In the genomic region with DNA sequence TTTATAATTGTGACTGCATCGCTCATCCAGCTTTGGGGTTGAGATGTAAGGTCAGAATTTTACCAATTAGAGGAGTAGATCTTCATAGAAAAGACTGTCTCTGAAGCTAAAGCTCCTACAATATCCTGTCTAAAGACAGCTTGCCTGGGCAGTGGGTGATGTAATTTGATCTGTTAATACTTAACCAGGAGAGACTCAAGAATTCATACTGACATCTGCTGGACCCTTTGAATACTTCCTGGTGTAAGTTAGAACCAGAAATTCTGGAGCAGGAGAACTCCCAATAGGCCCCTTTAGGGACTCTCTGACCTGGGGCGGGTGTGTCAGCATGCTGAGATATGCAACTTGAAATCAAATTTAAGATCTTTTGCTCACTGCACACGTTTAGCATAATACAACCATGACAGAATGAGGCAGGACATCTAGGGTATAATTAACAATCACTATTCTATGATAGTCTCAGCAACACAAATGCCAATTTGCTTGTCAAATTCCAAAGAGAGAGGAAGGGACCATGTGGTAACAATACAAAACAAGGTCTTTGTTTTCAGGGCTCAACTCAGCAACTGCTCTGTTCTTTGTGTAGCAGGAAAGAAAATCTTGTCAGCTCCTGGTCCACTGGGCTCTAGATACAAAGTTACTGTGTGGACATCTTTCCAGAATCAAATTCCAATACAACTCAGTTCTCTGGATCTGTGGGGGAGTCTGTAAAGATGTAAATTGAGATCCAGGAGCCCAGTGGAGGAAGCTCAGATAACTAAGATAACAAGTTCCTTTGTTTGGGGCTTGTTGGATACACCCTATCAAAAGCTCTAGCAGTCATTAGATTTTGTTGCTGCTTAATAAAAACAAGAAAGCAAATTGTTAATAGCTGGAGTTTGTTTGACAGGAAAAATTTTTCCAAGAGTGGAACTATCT, we compare ENCODE assay signal across 8 cellular contexts.
DNase-seq lines count a peak whose midpoint lies in the region; ATAC-seq and TF ChIP-seq lines count a peak whose summit lies in the region.

No MANE protein-coding gene starts in this region.

- DNase-seq in Daoy (ENCODE audit: low read depth) (peak; percentile 22), NCI-H82 treated with DMSO at 0.1 percent for 48 hours (lab: John Stamatoyannopoulos, UW; ENCODE audit: unreplicated experiment) (peak; percentile 65), glomerular visceral epithelial cell (ENCODE audit: extremely low spot score) (peak; percentile 46), transverse colon (no peak), esophagus muscularis mucosa (ENCODE audit: extremely low spot score) (no peak)
- DNase-seq in activated CD4-positive, alpha-beta T cell treated with anti-CD3 and anti-CD28 coated beads, Interleukin-2, amount 50 U/mL, for 48 hours = no peak

- peak; percentile 59 for ATAC-seq in HG03060 (IDR thresholded peaks at IDR 0.05; ENCODE audit: low read depth, unreplicated experiment)
- ATAC-seq in HG03439 (IDR thresholded peaks at IDR 0.05; ENCODE audit: unreplicated experiment) = no peak

- intact Hi-C loops in transverse colon (cut with DNase I; ENCODE audit: low total_unique reads) = no loop called here
- intact Hi-C loops in esophagus muscularis mucosa (cut with DNase I) = no loop called here

- TF ChIP-seq POLR2A in transverse colon (IDR thresholded peaks at IDR 0.05) = no peak
- no peak for TF ChIP-seq POLR2A in esophagus muscularis mucosa (IDR thresholded peaks at IDR 0.05; ENCODE audit: low read depth)

- no peak overlapping the region for H3K27ac ChIP-seq in transverse colon
- H3K27ac ChIP-seq in esophagus muscularis mucosa (replicated peaks in 1 of 4) = no peak overlapping the region

- TF ChIP-seq EP300 in transverse colon (IDR thresholded peaks at IDR 0.05; ENCODE audit: low read depth) (no peak), esophagus muscularis mucosa (IDR thresholded peaks at IDR 0.05) (no peak)

- WGBS in transverse colon (ENCODE audit: low coverage in 1 of 2), 2 donors = 45% methylated on average over 3 of the region's 3 CpGs; no CpG with 5 or more reads in 1 of the 2 donors
- WGBS in esophagus muscularis mucosa = 58% methylated on average over 3 of the region's 3 CpGs

- no peaks in the 10 kb centered on the region for H3K9me3 ChIP-seq in transverse colon
- no peaks in the 10 kb centered on the region for H3K9me3 ChIP-seq in esophagus muscularis mucosa

- no peaks in the 10 kb centered on the region for H3K36me3 ChIP-seq in transverse colon
- H3K36me3 ChIP-seq in esophagus muscularis mucosa = no peaks in the 10 kb centered on the region

- no peak overlapping the region for H3K4me3 ChIP-seq in transverse colon
- H3K4me3 ChIP-seq in esophagus muscularis mucosa = no peak overlapping the region

- in situ Hi-C loops in transverse colon (cut with MboI; ENCODE audit: low pct_ligation_motif_present in 1 of 4, low pct_unique_long_range_greater_than_20kb in 1 of 4, low sequenced_read_pairs in 3 of 4) = no loop called here

- H3K27me3 ChIP-seq in transverse colon (no peaks in the 10 kb centered on the region), esophagus muscularis mucosa (no peaks in the 10 kb centered on the region)

- no peak for TF ChIP-seq CTCF in transverse colon (IDR thresholded peaks at IDR 0.05)
- TF ChIP-seq CTCF in esophagus muscularis mucosa (IDR thresholded peaks at IDR 0.05) = no peak

- peaks cover 0 to 4% (median 0%) of the 10 kb centered on the region in 4 donors for H3K4me1 ChIP-seq in transverse colon
- H3K4me1 ChIP-seq in esophagus muscularis mucosa = no peaks in the 10 kb centered on the region

Comparison
In these comparisons a context has a peak if more than half of its experiments do, and no peak if none do; other contexts are left out.
1. DNase-seq: peak in Daoy (single experiment), NCI-H82 treated with DMSO at 0.1 percent for 48 hours (single experiment) and glomerular visceral epithelial cell (single experiment); none in transverse colon (single experiment), activated CD4-positive, alpha-beta T cell treated with anti-CD3 and anti-CD28 coated beads, Interleukin-2, amount 50 U/mL, for 48 hours (0 of 2) and esophagus muscularis mucosa (single experiment).